Comparison of ENCODE assay signal across 27 cellular contexts in genomic region chr15:88315221-88315878, GRCh38. TPM values are rescaled to one million over a fixed set of nuclear protein-coding genes. Genes with fewer than 3 reads are reported as not detected.
"Had no signal": no experiment of that assay in that cellular context is flagged by ENCODE, and none has a peak within 500 bp of the region (broad histone marks: within the 10 kb centered on the region; RNA-seq: fewer than 3 reads in every experiment).

No MANE protein-coding gene starts in this region.

- H3K27me3 ChIP-seq: neutrophil, pancreas, right lobe of liver, sigmoid colon, thyroid gland, tibial nerve, upper lobe of left lung, vagina had no signal

- H3K36me3 ChIP-seq: neutrophil, pancreas, prostate gland, right lobe of liver, sigmoid colon, stomach, thoracic aorta, thyroid gland, tibial nerve, upper lobe of left lung, vagina had no signal

- H3K4me1 ChIP-seq: pancreas, prostate gland, right lobe of liver, sigmoid colon, stomach, thyroid gland, tibial nerve, upper lobe of left lung, vagina had no signal

- H3K9me3 ChIP-seq: neutrophil, pancreas, prostate gland, right lobe of liver, sigmoid colon, thoracic aorta, thyroid gland, tibial nerve, upper lobe of left lung, vagina had no signal

- ATAC-seq: naive thymus-derived CD8-positive, alpha-beta T cell; natural killer cell treated with Interleukin-12 subunit alpha and Interleukin-12 subunit beta and Interleukin-15 and Interleukin-18, amount 100 ng/mL, for 72 hours; pancreas; right cardiac atrium; right lobe of liver; stimulated activated effector memory CD8-positive, alpha-beta T cell treated with anti-CD3 and anti-CD28 coated beads, Interleukin-12 subunit alpha, Interleukin-12 subunit beta, amount 100 ng/mL, for 72 hours; stimulated activated naive B cell treated with anti-CD40 and anti-IgM and Interleukin-4, amounts not matched to agents 10 μg/mL and 1 μg/mL and 100 μg/mL, for 72 hours had no signal

- H3K27ac ChIP-seq: neutrophil, pancreas, prostate gland, right lobe of liver, sigmoid colon, stomach, thoracic aorta, thyroid gland, tibial nerve, upper lobe of left lung, vagina had no signal

- FAIRE-seq: pancreas, small intestine, urothelium cell line had no signal

- H3K4me3 ChIP-seq: pancreas, prostate gland, right lobe of liver, sigmoid colon, stomach, thoracic aorta, thyroid gland, tibial nerve, upper lobe of left lung, vagina had no signal

- DNase-seq: naive thymus-derived CD8-positive, alpha-beta T cell; nephron progenitor cell; nucleus accumbens; pancreas; right cardiac atrium; right lobe of liver; sigmoid colon; small intestine; stimulated activated CD4-positive, alpha-beta T cell treated with anti-CD3 and anti-CD28 coated beads, Interleukin-15, amount 100 ng/mL, for 24 hours; stimulated activated CD4-positive, alpha-beta T cell treated with anti-CD3 and anti-CD28 coated beads, Interleukin-2, amount 100 ng/mL, for 24 hours; stimulated activated CD4-positive, alpha-beta T cell treated with anti-CD3 and anti-CD28 coated beads, Interleukin-2, amount 100 ng/mL, for 48 hours; stimulated activated CD4-positive, alpha-beta T cell treated with anti-CD3 and anti-CD28 coated beads, Interleukin-4, amount 100 ng/mL, for 24 hours; stimulated activated naive B cell treated with anti-CD40 and anti-IgM and Interleukin-4, amounts not matched to agents 10 μg/mL and 1 μg/mL and 100 μg/mL, for 72 hours; stimulated activated naive CD4-positive, alpha-beta T cell treated with Interleukin-2 at 50 U/mL for 16 hours; stomach; thyroid gland; trophoblast cell; upper lobe of left lung had no signal

RNA-seq across cellular contexts. Expression of gene NTRK3, which starts 58.8 kb away (rescaled TPM):
- total RNA-seq: naive thymus-derived CD8-positive, alpha-beta T cell; osteocyte had no signal
- polyA plus RNA-seq: naive thymus-derived CD8-positive, alpha-beta T cell had no signal
